19 cellular contexts compared by ENCODE assay signal in the genomic region with DNA sequence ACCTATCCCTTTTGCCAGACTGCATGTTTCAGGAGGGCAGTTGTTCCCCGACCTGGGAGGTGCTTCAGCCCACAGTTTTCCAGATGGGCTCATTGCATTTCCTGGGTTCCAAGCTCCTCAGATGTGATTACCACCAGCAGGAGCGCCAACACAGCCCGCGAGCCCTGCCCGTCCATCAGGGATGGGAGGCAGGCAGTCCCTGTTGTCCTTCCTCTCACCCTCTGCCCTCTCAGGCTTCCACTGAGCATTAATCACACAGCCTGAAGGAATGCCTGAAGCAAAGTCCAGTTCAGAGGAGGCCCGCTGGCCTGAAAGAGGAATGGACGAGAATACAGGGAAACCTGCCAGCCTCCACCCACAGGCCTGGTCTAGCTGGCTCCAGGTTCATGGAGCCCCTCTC.
"Had no signal": no experiment of that assay in that cellular context is flagged by ENCODE, and none has a peak within 500 bp of the region (broad histone marks: within the 10 kb centered on the region; RNA-seq: fewer than 3 reads in every experiment).

No MANE protein-coding gene starts in this region.

- H3K9me3 ChIP-seq: pancreas, suprapubic skin, thyroid gland, upper lobe of left lung, uterus had no signal

- H3K4me3 ChIP-seq: hepatocyte, pancreas, suprapubic skin, thyroid gland, upper lobe of left lung, uterus had no signal

- H3K4me1 ChIP-seq: pancreas, uterus had no signal

- H3K27me3 ChIP-seq: upper lobe of left lung had no signal

- H3K9me3 Mint-ChIP-seq: dendritic cell treated with granulocyte-macrophage colony-stimulating factor and Interleukin-4, amounts not matched to agents 40 ng/mL and 50 ng/mL, for 4 days; naive thymus-derived CD8-positive, alpha-beta T cell; stimulated activated effector memory CD8-positive, alpha-beta T cell treated with anti-CD3 and anti-CD28 coated beads, Interleukin-12 subunit alpha, Interleukin-12 subunit beta, amount 100 ng/mL, for 72 hours had no signal

- H3K27ac Mint-ChIP-seq: dendritic cell treated with granulocyte-macrophage colony-stimulating factor and Interleukin-4, amounts not matched to agents 40 ng/mL and 50 ng/mL, for 4 days; progenitor cell of endocrine pancreas; stimulated activated effector memory CD8-positive, alpha-beta T cell treated with anti-CD3 and anti-CD28 coated beads, Interleukin-12 subunit alpha, Interleukin-12 subunit beta, amount 100 ng/mL, for 72 hours had no signal

- H3K4me3 Mint-ChIP-seq: dendritic cell treated with granulocyte-macrophage colony-stimulating factor and Interleukin-4, amounts not matched to agents 40 ng/mL and 50 ng/mL, for 4 days; neural crest cell; stimulated activated effector memory CD8-positive, alpha-beta T cell treated with anti-CD3 and anti-CD28 coated beads, Interleukin-12 subunit alpha, Interleukin-12 subunit beta, amount 100 ng/mL, for 72 hours had no signal

- H3K36me3 ChIP-seq: pancreas, suprapubic skin, thyroid gland, upper lobe of left lung, uterus had no signal

- H3K27ac ChIP-seq: hepatocyte, pancreas, suprapubic skin, thyroid gland, upper lobe of left lung, uterus had no signal

- H3K36me3 Mint-ChIP-seq: naive thymus-derived CD8-positive, alpha-beta T cell; stimulated activated effector memory CD8-positive, alpha-beta T cell treated with anti-CD3 and anti-CD28 coated beads, Interleukin-12 subunit alpha, Interleukin-12 subunit beta, amount 100 ng/mL, for 72 hours had no signal

- DNase-seq: foreskin melanocyte; left colon; mammary epithelial cell; naive thymus-derived CD8-positive, alpha-beta T cell; nucleus accumbens; pancreas; right cardiac atrium; stimulated activated CD4-positive, alpha-beta T cell treated with anti-CD3 and anti-CD28 coated beads, Interleukin-4, amount 100 ng/mL, for 1 hour; stimulated activated CD8-positive, alpha-beta memory T cell treated with anti-CD3 and anti-CD28 coated beads, Interleukin-4, amount 100 ng/mL, for 48 hours; stimulated activated naive CD8-positive, alpha-beta T cell treated with anti-CD3 and anti-CD28 coated beads, Interleukin-15, Interleukin-2, amounts not matched to agents 100 U/mL and 50 U/mL, for 24 hours; thyroid gland; uterus had no signal
